1 cellular context compared by ENCODE assay signal in the genomic region with DNA sequence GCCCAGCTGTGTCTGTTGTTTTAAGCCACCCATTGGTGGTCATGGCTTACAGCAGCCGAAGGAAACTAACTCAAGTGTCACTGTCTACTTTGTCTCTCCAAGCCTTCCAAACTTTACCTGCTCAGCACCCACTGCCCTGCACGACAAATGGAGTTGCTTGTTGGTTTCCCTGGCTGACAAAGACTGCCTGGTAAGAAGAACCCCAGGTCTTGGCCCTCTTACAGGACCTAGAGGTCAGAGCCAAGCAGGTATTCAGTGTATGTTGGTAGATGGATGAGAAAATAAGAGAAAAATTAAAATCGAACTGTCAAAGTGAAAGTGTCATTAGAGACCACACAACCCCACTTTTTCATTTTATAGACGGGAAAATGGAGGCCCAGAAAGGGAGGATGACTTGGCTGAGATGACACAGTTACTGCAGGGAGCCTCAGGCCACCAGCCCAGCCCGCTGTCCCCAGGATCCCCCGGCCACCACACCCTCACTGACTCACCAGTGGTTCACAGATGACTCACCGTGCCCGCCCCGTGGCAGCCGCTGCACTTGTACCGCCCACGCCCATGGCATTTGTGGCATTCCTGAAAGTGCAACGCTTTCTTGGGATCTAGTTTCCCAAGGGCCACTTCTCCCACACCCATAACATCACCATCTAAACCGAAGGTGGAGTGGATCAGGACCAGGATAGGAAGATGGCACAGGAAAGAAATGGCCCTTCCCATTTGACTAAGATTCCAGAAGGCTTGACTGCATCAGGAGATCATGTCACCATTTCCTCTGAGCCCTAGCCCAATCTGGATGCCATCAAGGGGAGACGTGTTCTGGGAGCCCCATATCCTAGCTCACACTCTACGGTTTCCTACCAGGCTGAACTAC.
TF ChIP-seq lines count a peak whose summit lies in the region.

No MANE protein-coding gene starts in this region.

TF ChIP-seq in K562, 482 proteins besides CTCF, POLR2A, EP300 and RAD21 (continued from another document):
- TF ChIP-seq ZKSCAN8 (CRISPR knock-in tag; IDR thresholded peaks at IDR 0.05) (peak; percentile 71; the same call in 1 of the 2 replicates), JUNB (CRISPR knock-in tag; conservative IDR thresholded peaks at IDR 0.05) (peak; percentile 89), ZNF780A (CRISPR knock-in tag; IDR thresholded peaks at IDR 0.05) (no peak), CBFB (CRISPR knock-in tag; IDR thresholded peaks at IDR 0.05) (no peak), ZNF551 (CRISPR knock-in tag; IDR thresholded peaks at IDR 0.05) (no peak), ATF7 (IDR thresholded peaks at IDR 0.05) (peak; percentile 86), SNRNP70 (optimal IDR thresholded peaks at IDR 0.05; ENCODE audit: low read depth, low read length) (no peak), DPF2 (IDR thresholded peaks at IDR 0.05) (peak; percentile 97), EWSR1 (IDR thresholded peaks at IDR 0.05; ENCODE audit: borderline replicate concordance, low read depth, partially characterized antibody) (no peak), MAZ (CRISPR knock-in tag; conservative IDR thresholded peaks at IDR 0.05 in 1 of 2, IDR thresholded peaks at IDR 0.05 in 1 of 2) (peak; percentile 57 to 59; a peak in 1 of 4 replicates), NFXL1 (CRISPR knock-in tag; IDR thresholded peaks at IDR 0.05) (peak; percentile 85; the same call in 1 of the 2 replicates)
- TF ChIP-seq, protein P1, sequence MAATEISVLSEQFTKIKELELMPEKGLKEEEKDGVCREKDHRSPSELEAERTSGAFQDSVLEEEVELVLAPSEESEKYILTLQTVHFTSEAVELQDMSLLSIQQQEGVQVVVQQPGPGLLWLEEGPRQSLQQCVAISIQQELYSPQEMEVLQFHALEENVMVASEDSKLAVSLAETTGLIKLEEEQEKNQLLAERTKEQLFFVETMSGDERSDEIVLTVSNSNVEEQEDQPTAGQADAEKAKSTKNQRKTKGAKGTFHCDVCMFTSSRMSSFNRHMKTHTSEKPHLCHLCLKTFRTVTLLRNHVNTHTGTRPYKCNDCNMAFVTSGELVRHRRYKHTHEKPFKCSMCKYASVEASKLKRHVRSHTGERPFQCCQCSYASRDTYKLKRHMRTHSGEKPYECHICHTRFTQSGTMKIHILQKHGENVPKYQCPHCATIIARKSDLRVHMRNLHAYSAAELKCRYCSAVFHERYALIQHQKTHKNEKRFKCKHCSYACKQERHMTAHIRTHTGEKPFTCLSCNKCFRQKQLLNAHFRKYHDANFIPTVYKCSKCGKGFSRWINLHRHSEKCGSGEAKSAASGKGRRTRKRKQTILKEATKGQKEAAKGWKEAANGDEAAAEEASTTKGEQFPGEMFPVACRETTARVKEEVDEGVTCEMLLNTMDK (IDR thresholded peaks at IDR 0.05; ENCODE audit: borderline replicate concordance, insufficient read depth, low read depth, low read length, poor library complexity, severe bottlenecking): no peak
